Comparison of ENCODE assay signal across 26 cellular contexts in the genomic region with DNA sequence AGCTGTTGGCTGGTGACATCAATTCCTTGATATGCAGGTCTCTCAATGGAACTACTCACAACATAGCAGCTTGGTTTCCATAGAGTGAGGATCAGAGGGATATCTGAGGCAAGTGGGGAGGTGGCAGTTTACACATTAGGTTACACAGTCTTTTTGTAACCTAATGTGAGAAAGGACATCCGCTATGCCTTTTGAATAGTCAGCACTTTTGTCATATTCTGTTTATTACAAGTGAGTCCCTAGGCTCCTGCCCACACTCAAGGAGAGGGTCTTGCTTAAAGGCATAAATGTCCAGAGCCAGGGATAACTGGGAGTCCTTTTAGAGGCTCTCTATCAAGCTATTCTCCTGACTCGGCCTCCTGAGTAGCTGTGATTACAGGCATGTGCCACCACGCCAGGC.
DNase-seq lines count a peak whose midpoint lies in the region; ATAC-seq, FAIRE-seq and TF ChIP-seq lines count a peak whose summit lies in the region.
"Had no signal": no experiment of that assay in that cellular context is flagged by ENCODE, and none has a peak within 500 bp of the region (broad histone marks: within the 10 kb centered on the region; RNA-seq: fewer than 3 reads in every experiment).

No MANE protein-coding gene starts in this region.

- DNase-seq in NCI-H2171 treated with DMSO at 0.1 percent for 48 hours (lab: John Stamatoyannopoulos, UW) = peak; percentile 18
- DNase-seq in NCI-H2171 (lab: John Stamatoyannopoulos, UW) = no peak
- no peak for DNase-seq in A549 (ENCODE audit: low read depth in 1 of 2, low spot score in 1 of 2)
- DNase-seq in K562 (ENCODE audit: extremely low read depth in 1 of 4, low spot score in 3 of 4) = no peak
- peak; percentile 34 for DNase-seq in esophagus muscularis mucosa (ENCODE audit: extremely low spot score)
- no peak for DNase-seq in NCI-H146 (lab: John Stamatoyannopoulos, UW)
- DNase-seq: ACHN; BE2C; C1 segment of cervical spinal cord; CD4-positive, alpha-beta memory T cell; CD4-positive, CD25-positive, alpha-beta regulatory T cell; CD8-positive, alpha-beta memory T cell; COR-L47; DMS 273 treated with DMSO at 0.1 percent for 48 hours; DMS153; DMS53; DMS79; DND-41; EL; GDM1 had no signal

- intact Hi-C loops in K562 (cut with micrococcal nuclease) (no loop called here), esophagus muscularis mucosa (cut with DNase I) (no loop called here)

- H3K27me3 ChIP-seq in K562 (ENCODE audit: control insufficient read depth in 2 of 2, insufficient read depth in 2 of 2, low read length in 2 of 2) = no peaks in the 10 kb centered on the region
- no peaks in the 10 kb centered on the region for H3K27me3 ChIP-seq in esophagus muscularis mucosa
- H3K27me3 ChIP-seq: BE2C, BLaER1 had no signal

- CTCF ChIA-PET in A549 (lab: Yijun Ruan, JAX) = no interaction called here
- CTCF ChIA-PET in K562 (lab: Yijun Ruan, JAX; ENCODE audit: low intra/inter-chr PET ratio) = no interaction called here

- TF ChIP-seq POLR2A in A549 (IDR thresholded peaks at IDR 0.05; ENCODE audit: low read length) = no peak
- TF ChIP-seq POLR2A in K562 (conservative IDR thresholded peaks at IDR 0.05) = no peak
- TF ChIP-seq POLR2A in esophagus muscularis mucosa (IDR thresholded peaks at IDR 0.05; ENCODE audit: low read depth) = no peak

- no peaks in the 10 kb centered on the region for H3K79me2 ChIP-seq in K562 (ENCODE audit: control insufficient read depth, insufficient read depth, low read length)

- POLR2A ChIA-PET in A549 (lab: Yijun Ruan, JAX) (no interaction called here), K562 (lab: Yijun Ruan, JAX) (no interaction called here)

- H3K4me3 ChIP-seq in A549 (no peak overlapping the region), K562 (no peak overlapping the region), esophagus muscularis mucosa (no peak overlapping the region)
- H3K4me3 ChIP-seq: BLaER1, GM12878 had no signal

- FAIRE-seq in A549 (lab: Jason Lieb, UNC) = no peak
- no peak for FAIRE-seq in K562 (lab: Jason Lieb, UNC)
- FAIRE-seq: GM12878, GM12892, GM18507 had no signal

- ATAC-seq in A549 (no peak), K562 (no peak), GM18858 (IDR thresholded peaks at IDR 0.05; ENCODE audit: unreplicated experiment) (no peak)
- ATAC-seq: GM12878 had no signal

- no peaks in the 10 kb centered on the region for H3K9me1 ChIP-seq in K562 (ENCODE audit: control insufficient read depth, insufficient read depth, low read length)

- H3K36me3 ChIP-seq in K562 (ENCODE audit: control insufficient read depth, insufficient read depth, low read length) (no peaks in the 10 kb centered on the region), esophagus muscularis mucosa (no peaks in the 10 kb centered on the region)
- H3K36me3 ChIP-seq: BE2C, BLaER1 had no signal

- TF ChIP-seq CTCF in A549 (IDR thresholded peaks at IDR 0.05) (no peak), K562 (IDR thresholded peaks at IDR 0.05 in 2 of 3, conservative IDR thresholded peaks at IDR 0.05 in 1 of 3; ENCODE audit: insufficient read depth in 2 of 3, low read depth in 1 of 3, low read length in 3 of 3) (no peak), esophagus muscularis mucosa (IDR thresholded peaks at IDR 0.05) (no peak)

- peaks cover 10% of the 10 kb centered on the region; the same call in 2 of the 3 replicates for H3K4me1 ChIP-seq in A549
- H3K4me1 ChIP-seq in K562 (replicated peaks in 1 of 2; ENCODE audit: control insufficient read depth in 2 of 2, insufficient read depth in 2 of 2, low read length in 2 of 2) = 0 out of 5 replicates have a peak, but pooled peaks cover 0 to 4% of the 10 kb centered on the region in 2 experiments
- H3K4me1 ChIP-seq in esophagus muscularis mucosa = no peaks in the 10 kb centered on the region
- H3K4me1 ChIP-seq: BE2C, BLaER1 had no signal

- in situ Hi-C loops in K562 (cut with MboI) = no loop called here

- H3K9ac ChIP-seq in K562 (ENCODE audit: insufficient read depth in 1 of 2, low read depth in 2 of 2, low read length in 2 of 2) = no peak overlapping the region
- H3K9ac ChIP-seq: BLaER1 had no signal

- H2AFZ ChIP-seq in K562 (ENCODE audit: low read depth, low read length) = no peak overlapping the region

- H3K27ac ChIP-seq in A549 (no peak overlapping the region), K562 (ENCODE audit: extremely low read depth, low read depth, low read length) (no peak overlapping the region), esophagus muscularis mucosa (replicated peaks in 1 of 4) (no peak overlapping the region)
- H3K27ac ChIP-seq: 22Rv1, BLaER1 had no signal

- TF ChIP-seq RAD21 in A549 (conservative IDR thresholded peaks at IDR 0.05 in 1 of 2, IDR thresholded peaks at IDR 0.05 in 1 of 2) (no peak), K562 (CRISPR knock-in tag; conservative IDR thresholded peaks at IDR 0.05 in 1 of 2, IDR thresholded peaks at IDR 0.05 in 1 of 2) (no peak)

- BruUV-seq in K562 (replicated peaks; lab: Mats Ljungman, UMichigan) = no TSS peak

- H3K9me3 ChIP-seq in A549 (no peaks in the 10 kb centered on the region), K562 (replicated peaks; ENCODE audit: control insufficient read depth, insufficient read depth, low read depth, low read length) (no peaks in the 10 kb centered on the region; the same call in 1 of the 2 replicates), esophagus muscularis mucosa (no peaks in the 10 kb centered on the region)
- H3K9me3 ChIP-seq: BE2C, BLaER1 had no signal

- TF ChIP-seq EP300 in A549 (IDR thresholded peaks at IDR 0.05) (no peak), K562 (IDR thresholded peaks at IDR 0.05; ENCODE audit: low read length) (no peak), esophagus muscularis mucosa (IDR thresholded peaks at IDR 0.05) (no peak)

- WGBS in A549 (ENCODE audit: missing lambda C conversion rate) = 62% methylated on average over 3 of the region's 3 CpGs
- 45% methylated on average over 3 of the region's 3 CpGs for WGBS in K562 (ENCODE audit: insufficient coverage, low coverage, missing lambda C conversion rate)
- 97% methylated on average over 3 of the region's 3 CpGs for WGBS in esophagus muscularis mucosa

- H3K4me2 ChIP-seq in A549 (no peak overlapping the region), K562 (ENCODE audit: insufficient read depth, low read length) (no peak overlapping the region)
- H3K4me2 ChIP-seq: BLaER1 had no signal

- H4K20me1 ChIP-seq in K562 (replicated peaks; ENCODE audit: control insufficient read depth, insufficient read depth, low read length) = no peaks in the 10 kb centered on the region
- H4K20me1 ChIP-seq: BLaER1 had no signal

TF ChIP-seq in A549, 52 proteins besides CTCF, POLR2A, EP300 and RAD21:
- TF ChIP-seq CBX8 (IDR thresholded peaks at IDR 0.05) = 0 out of 2 replicates have a peak, but pooled peaks have one; percentile 5
- TF ChIP-seq KDM5A (IDR thresholded peaks at IDR 0.05) = no peak
- no peak for TF ChIP-seq MAZ (IDR thresholded peaks at IDR 0.05; ENCODE audit: borderline replicate concordance, low read depth, low read length)
- no peak for TF ChIP-seq RNF2 (IDR thresholded peaks at IDR 0.05; ENCODE audit: borderline replicate concordance, low read depth)
- TF ChIP-seq SMC3 (IDR thresholded peaks at IDR 0.05) = no peak
- TF ChIP-seq MAFK (IDR thresholded peaks at IDR 0.05; ENCODE audit: partially characterized antibody) = peak; percentile 91
- no peak for TF ChIP-seq E2F6 (IDR thresholded peaks at IDR 0.05; ENCODE audit: borderline replicate concordance, low read depth)
- TF ChIP-seq RFX5 (IDR thresholded peaks at IDR 0.05) = no peak

TF ChIP-seq in K562, 482 proteins besides CTCF, POLR2A, EP300 and RAD21 (continues in another document):
- no peak for TF ChIP-seq MBD2 (IDR thresholded peaks at IDR 0.05; ENCODE audit: borderline replicate concordance, low read depth)
- no peak for TF ChIP-seq XRCC4 (IDR thresholded peaks at IDR 0.05; ENCODE audit: extremely low read depth, insufficient read depth, insufficient read length)
- no peak for TF ChIP-seq ZEB2 (IDR thresholded peaks at IDR 0.05)
- TF ChIP-seq SRF (CRISPR knock-in tag; IDR thresholded peaks at IDR 0.05) = no peak
- TF ChIP-seq ZNF316 (IDR thresholded peaks at IDR 0.05) = peak; percentile 85
- TF ChIP-seq GABPA (tag; conservative IDR thresholded peaks at IDR 0.05; ENCODE audit: low read depth) = no peak
- TF ChIP-seq, protein P1, sequence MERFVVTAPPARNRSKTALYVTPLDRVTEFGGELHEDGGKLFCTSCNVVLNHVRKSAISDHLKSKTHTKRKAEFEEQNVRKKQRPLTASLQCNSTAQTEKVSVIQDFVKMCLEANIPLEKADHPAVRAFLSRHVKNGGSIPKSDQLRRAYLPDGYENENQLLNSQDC (CRISPR knock-in tag; IDR thresholded peaks at IDR 0.05) = no peak
- TF ChIP-seq, protein P2, sequence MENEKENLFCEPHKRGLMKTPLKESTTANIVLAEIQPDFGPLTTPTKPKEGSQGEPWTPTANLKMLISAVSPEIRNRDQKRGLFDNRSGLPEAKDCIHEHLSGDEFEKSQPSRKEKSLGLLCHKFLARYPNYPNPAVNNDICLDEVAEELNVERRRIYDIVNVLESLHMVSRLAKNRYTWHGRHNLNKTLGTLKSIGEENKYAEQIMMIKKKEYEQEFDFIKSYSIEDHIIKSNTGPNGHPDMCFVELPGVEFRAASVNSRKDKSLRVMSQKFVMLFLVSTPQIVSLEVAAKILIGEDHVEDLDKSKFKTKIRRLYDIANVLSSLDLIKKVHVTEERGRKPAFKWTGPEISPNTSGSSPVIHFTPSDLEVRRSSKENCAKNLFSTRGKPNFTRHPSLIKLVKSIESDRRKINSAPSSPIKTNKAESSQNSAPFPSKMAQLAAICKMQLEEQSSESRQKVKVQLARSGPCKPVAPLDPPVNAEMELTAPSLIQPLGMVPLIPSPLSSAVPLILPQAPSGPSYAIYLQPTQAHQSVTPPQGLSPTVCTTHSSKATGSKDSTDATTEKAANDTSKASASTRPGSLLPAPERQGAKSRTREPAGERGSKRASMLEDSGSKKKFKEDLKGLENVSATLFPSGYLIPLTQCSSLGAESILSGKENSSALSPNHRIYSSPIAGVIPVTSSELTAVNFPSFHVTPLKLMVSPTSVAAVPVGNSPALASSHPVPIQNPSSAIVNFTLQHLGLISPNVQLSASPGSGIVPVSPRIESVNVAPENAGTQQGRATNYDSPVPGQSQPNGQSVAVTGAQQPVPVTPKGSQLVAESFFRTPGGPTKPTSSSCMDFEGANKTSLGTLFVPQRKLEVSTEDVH (IDR thresholded peaks at IDR 0.05; ENCODE audit: low read depth, partially characterized antibody) = no peak
- TF ChIP-seq MAFG (tag; conservative IDR thresholded peaks at IDR 0.05) = peak; percentile 50; the same call in 1 of the 2 replicates
- no peak for TF ChIP-seq ZNF324 (CRISPR knock-in tag; IDR thresholded peaks at IDR 0.05)
- TF ChIP-seq C11orf30 (IDR thresholded peaks at IDR 0.05; ENCODE audit: low read depth) = peak; percentile 71

Comparison
In these comparisons a context has a peak if more than half of its experiments do, and no peak if none do; other contexts are left out.
1. DNase-seq: peak in NCI-H2171 treated with DMSO at 0.1 percent for 48 hours (single experiment) and esophagus muscularis mucosa (single experiment); none in NCI-H2171 (single experiment), A549 (0 of 2), K562 (0 of 4) and NCI-H146 (single experiment).